In genomic region chr12:779745-780734, GRCh38 we compare ENCODE assay signal across 9 cellular contexts. TPM values are rescaled to one million over a fixed set of nuclear protein-coding genes. Genes with fewer than 3 reads are reported as not detected.
DNase-seq lines count a peak whose midpoint lies in the region; ATAC-seq and TF ChIP-seq lines count a peak whose summit lies in the region.
"Had no signal": no experiment of that assay in that cellular context is flagged by ENCODE, and none has a peak within 500 bp of the region (broad histone marks: within the 10 kb centered on the region; RNA-seq: fewer than 3 reads in every experiment).

No MANE protein-coding gene starts in this region.

- DNase-seq in A172 (ENCODE audit: low spot score) (peak; percentile 20), GM12864 (ENCODE audit: low read depth) (no peak), activated B cell treated with CpG ODN at 0.5 μM for 24 hours (no peak), iPS-NIHi11 (ENCODE audit: low spot score) (peak; percentile 15), NCI-H526 (lab: John Stamatoyannopoulos, UW) (no peak), NAMALWA (ENCODE audit: low spot score) (no peak), lower leg skin (ENCODE audit: low spot score in 2 of 2) (no peak)
- DNase-seq: lower lobe of right lung had no signal

- H3K4me3 ChIP-seq in GM12864 (ENCODE audit: low read depth, low read length) (peak overlapping the region; percentile 14; the same call in 1 of the 2 replicates), lower leg skin (ENCODE audit: low read depth, poor library complexity, severe bottlenecking) (no peak overlapping the region)
- H3K4me3 ChIP-seq: lower lobe of right lung had no signal

- no peak overlapping the region for H3K27ac Mint-ChIP-seq in activated B cell treated with CpG ODN at 0.5 μM for 24 hours

- peaks cover 4% of the 10 kb centered on the region for H3K36me3 Mint-ChIP-seq in activated B cell treated with CpG ODN at 0.5 μM for 24 hours (ENCODE audit: low read depth)

- CTCF ChIA-PET in activated B cell treated with CpG ODN at 0.5 μM for 24 hours (lab: Charles Lee) = interaction anchor here (1.4 to 1.5 kb wide), 3 partner anchors 29 to 203 kb away, joined by 4 to 9 read pairs (median 7); no protein-coding TSS in a partner anchor

- POLR2A ChIA-PET in activated B cell treated with CpG ODN at 0.5 μM for 24 hours (lab: Charles Lee) = no interaction called here

- peak overlapping the region; percentile 29 for H3K4me3 Mint-ChIP-seq in activated B cell treated with CpG ODN at 0.5 μM for 24 hours

- no peaks in the 10 kb centered on the region for H3K9me3 Mint-ChIP-seq in activated B cell treated with CpG ODN at 0.5 μM for 24 hours

- ATAC-seq in activated B cell treated with CpG ODN at 0.5 μM for 24 hours (ENCODE audit: low read depth) (no peak), HG02642 (IDR thresholded peaks at IDR 0.05; ENCODE audit: poor library complexity, unreplicated experiment) (no peak)

- 35% methylated on average over 4 of the region's 4 CpGs for WGBS in lower leg skin, 2 donors

- intact Hi-C loops in activated B cell treated with CpG ODN at 0.5 μM for 24 hours (cut with micrococcal nuclease) (loop anchor here (5.0 kb wide), 1 partner anchor 32 kb away; no protein-coding TSS in a partner anchor), lower leg skin (cut with DNase I; ENCODE audit: low total_unique reads) (no loop called here)

- H3K27me3 Mint-ChIP-seq in activated B cell treated with CpG ODN at 0.5 μM for 24 hours = no peaks in the 10 kb centered on the region

- peaks cover 68% of the 10 kb centered on the region for H3K4me1 Mint-ChIP-seq in activated B cell treated with CpG ODN at 0.5 μM for 24 hours

- TF ChIP-seq POLR2A in lower leg skin (IDR thresholded peaks at IDR 0.05) = no peak

- TF ChIP-seq CTCF in GM12864 (IDR thresholded peaks at IDR 0.05; ENCODE audit: low read depth, low read length, missing control alignments) (no peak), activated B cell treated with CpG ODN at 0.5 μM for 24 hours (IDR thresholded peaks at IDR 0.05) (no peak), lower leg skin (IDR thresholded peaks at IDR 0.05) (no peak)

RNA-seq across cellular contexts. Expression of gene WNK1, which starts 27.7 kb away (rescaled TPM):
- 16.3 and 18.0 TPM in 2 replicates for total RNA-seq in A172 (2014; rRNA removed; shearing (Covaris generic))
- total RNA-seq in activated B cell treated with CpG ODN at 0.5 μM for 24 hours = 142 and 155 TPM in 2 replicates
- total RNA-seq in lower leg skin = 100 to 1,000 TPM; 273 to 518 (median 346) TPM

Comparison
In these comparisons a context has a peak if more than half of its experiments do, and no peak if none do; other contexts are left out.
1. DNase-seq: peak in A172 (single experiment) and iPS-NIHi11 (single experiment); none in GM12864 (single experiment), activated B cell treated with CpG ODN at 0.5 μM for 24 hours (single experiment), NCI-H526 (0 of 2), NAMALWA (single experiment) and lower leg skin (0 of 2).